12 cellular contexts compared by ENCODE assay signal in the genomic region with DNA sequence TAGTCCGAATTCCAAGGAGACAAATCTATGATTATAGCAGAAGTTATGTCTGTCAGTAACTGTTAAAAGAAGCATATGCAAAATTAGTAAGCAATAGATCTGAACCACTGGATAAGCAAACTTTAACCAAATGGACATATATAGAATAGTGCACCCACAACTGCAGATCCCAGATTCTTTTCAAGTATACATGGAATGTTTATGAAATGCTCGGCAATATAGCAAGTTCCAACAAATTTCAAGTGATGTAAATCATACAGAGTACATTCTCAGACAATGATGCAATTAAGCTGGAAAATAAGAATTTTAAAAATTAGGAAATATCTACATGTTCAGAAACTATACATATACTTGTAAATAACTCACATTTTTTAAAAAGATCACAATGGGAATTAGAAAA.
"Had no signal": no experiment of that assay in that cellular context is flagged by ENCODE, and none has a peak within 500 bp of the region (broad histone marks: within the 10 kb centered on the region; RNA-seq: fewer than 3 reads in every experiment).

No MANE protein-coding gene starts in this region.

- H3K27ac ChIP-seq: coronary artery, prostate gland, right lobe of liver, transverse colon had no signal

- H3K27me3 ChIP-seq: right lobe of liver, transverse colon had no signal

- H3K36me3 ChIP-seq: prostate gland, right lobe of liver, transverse colon had no signal

- DNase-seq: activated effector memory CD4-positive, alpha-beta T cell treated with Interleukin-2 at 50 U/mL for 16 hours; activated T-cell treated with anti-CD3 and anti-CD28 coated beads, Interleukin-2, amount 50 U/mL, for 1 hour; effector CD8-positive, alpha-beta T cell; immature natural killer cell; occipital lobe; right lobe of liver; stimulated activated CD4-positive, alpha-beta T cell treated with anti-CD3 and anti-CD28 coated beads, Interleukin-12 subunit alpha, Interleukin-12 subunit beta, amount 100 ng/mL, for 4 hours; stimulated activated naive CD4-positive, alpha-beta T cell; substantia nigra; transverse colon had no signal

- H3K4me3 ChIP-seq: coronary artery, prostate gland, right lobe of liver, transverse colon had no signal

- H3K9me3 ChIP-seq: prostate gland, right lobe of liver, transverse colon had no signal

- H3K4me1 ChIP-seq: prostate gland, transverse colon had no signal
